In the genomic region with DNA sequence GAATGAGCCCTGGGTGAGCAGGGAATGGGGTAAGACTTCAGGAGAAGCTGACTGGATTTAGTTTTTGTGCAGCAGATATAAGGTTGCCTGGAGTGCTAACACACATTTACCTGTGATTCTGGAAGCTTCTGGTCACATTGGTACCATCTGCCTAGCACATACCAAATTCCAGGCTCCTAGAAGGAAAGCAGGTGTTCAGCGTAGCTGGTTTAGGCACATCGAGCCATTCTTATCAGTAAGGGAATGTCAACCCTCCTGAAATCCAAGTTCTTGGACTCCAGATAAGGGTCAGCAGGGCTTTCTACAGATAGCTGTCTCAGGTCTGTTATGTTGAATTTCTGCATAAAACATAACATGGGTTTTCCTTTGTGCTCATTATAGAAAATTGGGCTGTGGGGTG, we compare ENCODE assay signal across 43 cellular contexts. TPM values are rescaled to one million over a fixed set of nuclear protein-coding genes. Genes with fewer than 3 reads are reported as not detected.
"Had no signal": no experiment of that assay in that cellular context is flagged by ENCODE, and none has a peak within 500 bp of the region (broad histone marks: within the 10 kb centered on the region; RNA-seq: fewer than 3 reads in every experiment).

No MANE protein-coding gene starts in this region.

- ATAC-seq: activated naive CD4-positive, alpha-beta T cell treated with anti-CD3 and anti-CD28 coated beads, Interleukin-2, amount 50 U/mL, for 72 hours; activated naive CD8-positive, alpha-beta T cell treated with anti-CD3 and anti-CD28 coated beads, Interleukin-2, amount 50 U/mL, for 24 hours; activated T-cell treated with anti-CD3 and anti-CD28 coated beads, Interleukin-2, amount 50 U/mL, for 4 hours; activated T-cell treated with anti-CD3 and anti-CD28 coated beads, Interleukin-2, amount 50 U/mL, for 72 hours; activated T-helper 17 cell treated with anti-CD3 and anti-CD28 coated beads, Interleukin-2, amount 50 U/mL, for 72 hours; body of pancreas had no signal

- H3K27me3 ChIP-seq: adrenal gland, ascending aorta, body of pancreas, brain microvascular endothelial cell, breast epithelium, cardiac muscle cell had no signal

- H3K27me3 Mint-ChIP-seq: activated naive CD4-positive, alpha-beta T cell treated with anti-CD3 and anti-CD28 coated beads, Interleukin-2, amount 10 ng/mL, durations not matched to agents 7 days and 5 days; activated naive CD4-positive, alpha-beta T cell treated with anti-CD3 and anti-CD28 coated beads, Interleukin-2, amount 50 U/mL, for 24 hours; activated naive CD8-positive, alpha-beta T cell; activated naive CD8-positive, alpha-beta T cell treated with anti-CD3 and anti-CD28 coated beads for 36 hours; activated naive CD8-positive, alpha-beta T cell treated with anti-CD3 and anti-CD28 coated beads, Interleukin-2, amount 10 ng/mL, durations not matched to agents 7 days and 5 days; activated naive CD8-positive, alpha-beta T cell treated with anti-CD3 and anti-CD28 coated beads, Interleukin-2, amount 50 U/mL, for 24 hours; activated T-cell treated with anti-CD3 and anti-CD28 coated beads, Interleukin-2, amount 50 U/mL, for 24 hours; activated T-helper 17 cell treated with anti-CD3 and anti-CD28 coated beads, Interleukin-2, amount 50 U/mL, for 72 hours; brain; central memory CD8-positive, alpha-beta T cell had no signal

- H3K9me3 Mint-ChIP-seq: activated naive CD4-positive, alpha-beta T cell treated with anti-CD3 and anti-CD28 coated beads for 36 hours; activated naive CD4-positive, alpha-beta T cell treated with anti-CD3 and anti-CD28 coated beads, Interleukin-2, amount 10 ng/mL, durations not matched to agents 7 days and 5 days; activated naive CD4-positive, alpha-beta T cell treated with anti-CD3 and anti-CD28 coated beads, Interleukin-2, amount 50 U/mL, for 24 hours; activated naive CD4-positive, alpha-beta T cell treated with anti-CD3 and anti-CD28 coated beads, Interleukin-2, amount 50 U/mL, for 72 hours; activated naive CD8-positive, alpha-beta T cell treated with anti-CD3 and anti-CD28 coated beads for 36 hours; activated naive CD8-positive, alpha-beta T cell treated with anti-CD3 and anti-CD28 coated beads, Interleukin-2, amount 10 ng/mL, durations not matched to agents 7 days and 5 days; activated naive CD8-positive, alpha-beta T cell treated with anti-CD3 and anti-CD28 coated beads, Interleukin-2, amount 50 U/mL, for 24 hours; activated T-cell treated with anti-CD3 and anti-CD28 coated beads, Interleukin-2, amount 50 U/mL, for 24 hours; activated T-cell treated with anti-CD3 and anti-CD28 coated beads, Interleukin-2, amount 50 U/mL, for 4 hours; activated T-cell treated with anti-CD3 and anti-CD28 coated beads, Interleukin-2, amount 50 U/mL, for 72 hours; activated T-helper 1 cell treated with anti-CD3 and anti-CD28 coated beads, Interleukin-12 subunit alpha, Interleukin-12 subunit beta, Interleukin-2, Interleukin-4 antibody, amounts not matched to agents 30 ng/mL and 10 ng/mL and 1 ng/mL, durations not matched to agents 14 hours and 24 hours and 36 hours; activated T-helper 17 cell treated with anti-CD3 and anti-CD28 coated beads, Interleukin-2, amount 50 U/mL, for 72 hours; activated T-helper 2 cell treated with anti-CD3 and anti-CD28 coated beads, Interferon-gamma antibody, Interleukin-2, Interleukin-4, amounts not matched to agents 10 μg/mL and 5 μg/mL and 100 μg/mL, durations not matched to agents 14 hours and 24 hours and 36 hours; brain; central memory CD8-positive, alpha-beta T cell had no signal

- DNase-seq: activated effector memory CD4-positive, alpha-beta T cell treated with anti-CD3 and anti-CD28 coated beads, Interleukin-2, amount 50 U/mL, for 16 hours; activated effector memory CD4-positive, alpha-beta T cell treated with Interleukin-2 at 50 U/mL for 16 hours; activated gamma-delta T cell; activated gamma-delta T cell treated with Interleukin-2 at 50 U/mL for 16 hours; activated naive CD4-positive, alpha-beta T cell; activated naive CD4-positive, alpha-beta T cell treated with anti-CD3 and anti-CD28 coated beads for 36 hours; activated naive CD4-positive, alpha-beta T cell treated with anti-CD3 and anti-CD28 coated beads, Interleukin-2, amount 10 ng/mL, durations not matched to agents 7 days and 5 days; activated naive CD4-positive, alpha-beta T cell treated with anti-CD3 and anti-CD28 coated beads, Interleukin-2, amount 50 U/mL, for 16 hours; activated naive CD4-positive, alpha-beta T cell treated with Interleukin-2 at 50 U/mL for 16 hours; activated naive CD8-positive, alpha-beta T cell treated with anti-CD3 and anti-CD28 coated beads for 36 hours; activated naive CD8-positive, alpha-beta T cell treated with anti-CD3 and anti-CD28 coated beads, Interleukin-2, amount 10 ng/mL, durations not matched to agents 7 days and 5 days; activated naive CD8-positive, alpha-beta T cell treated with anti-CD3 and anti-CD28 coated beads, Interleukin-2, amount 50 U/mL, for 24 hours; activated T-cell treated with anti-CD3 and anti-CD28 coated beads, Interleukin-2, amount 50 U/mL, for 1 hour; activated T-cell treated with anti-CD3 and anti-CD28 coated beads, Interleukin-2, amount 50 U/mL, for 24 hours; activated T-cell treated with anti-CD3 and anti-CD28 coated beads, Interleukin-2, amount 50 U/mL, for 4 hours; activated T-cell treated with anti-CD3 and anti-CD28 coated beads, Interleukin-2, amount 50 U/mL, for 48 hours; activated T-cell treated with anti-CD3 and anti-CD28 coated beads, Interleukin-2, amount 50 U/mL, for 72 hours; adrenal gland; amniotic stem cell; amygdala; anterior cingulate cortex; aorta; body of pancreas; brain microvascular endothelial cell; caudate nucleus; central memory CD4-positive, alpha-beta T cell; cerebellar nuclear complex had no signal

- H3K4me3 Mint-ChIP-seq: activated naive CD4-positive, alpha-beta T cell treated with anti-CD3 and anti-CD28 coated beads for 36 hours; activated naive CD4-positive, alpha-beta T cell treated with anti-CD3 and anti-CD28 coated beads, Interleukin-2, amount 10 ng/mL, durations not matched to agents 7 days and 5 days; activated naive CD4-positive, alpha-beta T cell treated with anti-CD3 and anti-CD28 coated beads, Interleukin-2, amount 50 U/mL, for 24 hours; activated naive CD8-positive, alpha-beta T cell; activated naive CD8-positive, alpha-beta T cell treated with anti-CD3 and anti-CD28 coated beads for 36 hours; activated naive CD8-positive, alpha-beta T cell treated with anti-CD3 and anti-CD28 coated beads, Interleukin-2, amount 10 ng/mL, durations not matched to agents 7 days and 5 days; activated naive CD8-positive, alpha-beta T cell treated with anti-CD3 and anti-CD28 coated beads, Interleukin-2, amount 50 U/mL, for 24 hours; activated T-cell treated with anti-CD3 and anti-CD28 coated beads, Interleukin-2, amount 50 U/mL, for 24 hours; activated T-cell treated with anti-CD3 and anti-CD28 coated beads, Interleukin-2, amount 50 U/mL, for 4 hours; activated T-cell treated with anti-CD3 and anti-CD28 coated beads, Interleukin-2, amount 50 U/mL, for 72 hours; activated T-helper 1 cell treated with anti-CD3 and anti-CD28 coated beads, Interleukin-12 subunit alpha, Interleukin-12 subunit beta, Interleukin-2, Interleukin-4 antibody, amounts not matched to agents 30 ng/mL and 10 ng/mL and 1 ng/mL, durations not matched to agents 14 hours and 24 hours and 36 hours; activated T-helper 17 cell treated with anti-CD3 and anti-CD28 coated beads, Interleukin-2, amount 50 U/mL, for 72 hours; brain; central memory CD8-positive, alpha-beta T cell had no signal

- H3K27ac ChIP-seq: adrenal gland, ascending aorta, body of pancreas, brain microvascular endothelial cell, breast epithelium, cardiac muscle cell had no signal

- H3K27ac Mint-ChIP-seq: activated naive CD4-positive, alpha-beta T cell treated with anti-CD3 and anti-CD28 coated beads for 36 hours; activated naive CD4-positive, alpha-beta T cell treated with anti-CD3 and anti-CD28 coated beads, Interleukin-2, amount 10 ng/mL, durations not matched to agents 7 days and 5 days; activated naive CD4-positive, alpha-beta T cell treated with anti-CD3 and anti-CD28 coated beads, Interleukin-2, amount 50 U/mL, for 24 hours; activated naive CD8-positive, alpha-beta T cell; activated naive CD8-positive, alpha-beta T cell treated with anti-CD3 and anti-CD28 coated beads for 36 hours; activated naive CD8-positive, alpha-beta T cell treated with anti-CD3 and anti-CD28 coated beads, Interleukin-2, amount 10 ng/mL, durations not matched to agents 7 days and 5 days; activated T-cell treated with anti-CD3 and anti-CD28 coated beads, Interleukin-2, amount 50 U/mL, for 24 hours; activated T-cell treated with anti-CD3 and anti-CD28 coated beads, Interleukin-2, amount 50 U/mL, for 72 hours; activated T-helper 1 cell treated with anti-CD3 and anti-CD28 coated beads, Interleukin-12 subunit alpha, Interleukin-12 subunit beta, Interleukin-2, Interleukin-4 antibody, amounts not matched to agents 30 ng/mL and 10 ng/mL and 1 ng/mL, durations not matched to agents 14 hours and 24 hours and 36 hours; activated T-helper 17 cell treated with anti-CD3 and anti-CD28 coated beads, Interleukin-2, amount 50 U/mL, for 72 hours; activated T-helper 2 cell treated with anti-CD3 and anti-CD28 coated beads, Interferon-gamma antibody, Interleukin-2, Interleukin-4, amounts not matched to agents 10 μg/mL and 5 μg/mL and 100 μg/mL, durations not matched to agents 14 hours and 24 hours and 36 hours; brain had no signal

- H3K9me3 ChIP-seq: adrenal gland, ascending aorta, body of pancreas, breast epithelium had no signal

- H3K36me3 ChIP-seq: breast epithelium had no signal

- H3K4me1 ChIP-seq: body of pancreas, breast epithelium had no signal

- H3K4me3 ChIP-seq: adrenal gland, ascending aorta, body of pancreas, breast epithelium, cardiac muscle cell had no signal

RNA-seq across cellular contexts. Expression of gene GPR151, which starts 58.6 kb away (rescaled TPM):
- total RNA-seq: activated naive CD4-positive, alpha-beta T cell treated with anti-CD3 and anti-CD28 coated beads for 36 hours; activated naive CD4-positive, alpha-beta T cell treated with anti-CD3 and anti-CD28 coated beads, Interleukin-2, amount 50 U/mL, for 72 hours; activated naive CD8-positive, alpha-beta T cell treated with anti-CD3 and anti-CD28 coated beads for 36 hours; activated naive CD8-positive, alpha-beta T cell treated with anti-CD3 and anti-CD28 coated beads, Interleukin-2, amount 10 ng/mL, durations not matched to agents 7 days and 5 days; activated T-cell treated with anti-CD3 and anti-CD28 coated beads, Interleukin-2, amount 50 U/mL, for 4 hours; activated T-cell treated with anti-CD3 and anti-CD28 coated beads, Interleukin-2, amount 50 U/mL, for 72 hours; activated T-helper 1 cell treated with anti-CD3 and anti-CD28 coated beads, Interleukin-12 subunit alpha, Interleukin-12 subunit beta, Interleukin-2, Interleukin-4 antibody, amounts not matched to agents 30 ng/mL and 10 ng/mL and 1 ng/mL, durations not matched to agents 14 hours and 24 hours and 36 hours; activated T-helper 17 cell treated with anti-CD3 and anti-CD28 coated beads, Interleukin-2, amount 50 U/mL, for 72 hours; activated T-helper 2 cell treated with anti-CD3 and anti-CD28 coated beads, Interferon-gamma antibody, Interleukin-2, Interleukin-4, amounts not matched to agents 10 μg/mL and 5 μg/mL and 100 μg/mL, durations not matched to agents 14 hours and 24 hours and 36 hours; adrenal gland; ascending aorta; astrocyte; body of pancreas; breast epithelium; bronchial epithelial cell; cardiac muscle cell; cardiac septum; chondrocyte had no signal
- polyA plus RNA-seq: adipose tissue, adrenal gland, aorta, cardiac muscle cell had no signal
